ENCODE assay signal across 14 cellular contexts in the genomic region with DNA sequence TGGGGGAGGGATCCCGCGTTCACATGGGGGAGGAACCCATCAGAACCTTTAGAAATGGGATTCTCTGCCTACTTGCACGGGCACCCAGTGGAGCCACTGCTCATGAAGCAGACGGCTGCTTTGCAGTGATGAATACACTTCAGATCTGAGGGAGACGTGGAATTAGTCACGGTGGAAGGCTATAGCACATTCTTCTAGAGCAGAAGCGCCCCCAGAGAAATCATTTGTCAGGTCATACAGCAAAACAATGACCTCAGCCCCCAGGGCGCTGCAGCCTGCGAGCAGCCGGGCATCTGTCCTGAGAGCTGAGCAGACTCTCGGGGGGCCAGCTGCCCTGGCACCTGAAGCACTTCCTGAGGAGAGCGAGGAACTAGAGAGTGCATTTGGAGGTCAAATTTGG. TPM values are rescaled to one million over a fixed set of nuclear protein-coding genes. Genes with fewer than 3 reads are reported as not detected.
A peak's percentile ranks its signal among the peaks of the same experiment; 100 is the strongest.
DNase-seq lines count a peak whose midpoint lies in the region; TF ChIP-seq lines count a peak whose summit lies in the region.
"Had no signal": no experiment of that assay in that cellular context is flagged by ENCODE, and none has a peak within 500 bp of the region (broad histone marks: within the 10 kb centered on the region; RNA-seq: fewer than 3 reads in every experiment).

No MANE protein-coding gene starts in this region.

- TF ChIP-seq CTCF in fibroblast of mammary gland (conservative IDR thresholded peaks at IDR 0.05; ENCODE audit: control insufficient read depth, insufficient read depth, low read depth, low read length) (no peak), osteoblast (IDR thresholded peaks at IDR 0.05; ENCODE audit: extremely low read depth, low read depth, low read length) (no peak)

- no peak overlapping the region for H3K4me2 ChIP-seq in osteoblast (ENCODE audit: insufficient read depth, low read length)
- H3K4me2 ChIP-seq: PC-9 had no signal

- no peaks in the 10 kb centered on the region for H3K36me3 ChIP-seq in osteoblast (ENCODE audit: insufficient read depth, low read length)

- H4K20me1 ChIP-seq in osteoblast (ENCODE audit: insufficient read depth, low read length) = no peaks in the 10 kb centered on the region

- H3K4me1 ChIP-seq in osteoblast (ENCODE audit: insufficient read depth, low read length) = no peaks in the 10 kb centered on the region

- no peak overlapping the region for H3K27ac ChIP-seq in osteoblast (ENCODE audit: low read depth, low read length)
- H3K27ac ChIP-seq: PC-9 had no signal

- H3K4me3 ChIP-seq in fibroblast of mammary gland (ENCODE audit: control insufficient read depth, low read depth, low read length) (no peak overlapping the region), osteoblast (ENCODE audit: insufficient read depth, low read length) (no peak overlapping the region)
- H3K4me3 ChIP-seq: PC-9 had no signal

- peak; percentile 54 for DNase-seq in ELR (ENCODE audit: low read depth)
- DNase-seq in NCI-H69 (lab: John Stamatoyannopoulos, UW) = peak; percentile 15
- peak; percentile 35 for DNase-seq in fibroblast of mammary gland (ENCODE audit: low read depth)
- DNase-seq in osteoblast (ENCODE audit: insufficient read length, low spot score, missing footprints) = peak; percentile 91
- no peak for DNase-seq in dedifferentiated amniotic fluid mesenchymal stem cell (ENCODE audit: extremely low spot score)
- no peak for DNase-seq in SKM-1 (lab: John Stamatoyannopoulos, UW; ENCODE audit: unreplicated experiment)
- no peak for DNase-seq in NCI-H1105 treated with DMSO at 0.1 percent for 48 hours (lab: John Stamatoyannopoulos, UW)
- DNase-seq: activated CD4-positive, CD25-positive, alpha-beta regulatory T cell; activated naive CD4-positive, alpha-beta T cell treated with Interleukin-2 at 50 U/mL for 16 hours; CD4-positive, alpha-beta T cell; GF-D8; NCI-H1092; PC-9; stimulated activated CD4-positive, alpha-beta T cell treated with anti-CD3 and anti-CD28 coated beads, Interleukin-1b, Interleukin-23, amount 100 ng/mL, for 48 hours had no signal

- no peak overlapping the region for H2AFZ ChIP-seq in osteoblast (ENCODE audit: low read length)
- H2AFZ ChIP-seq: PC-9 had no signal

- no peaks in the 10 kb centered on the region for H3K9me3 ChIP-seq in osteoblast (ENCODE audit: low read depth, low read length)

- no peaks in the 10 kb centered on the region for H3K79me2 ChIP-seq in osteoblast (ENCODE audit: insufficient read depth, low read length)

- H3K27me3 ChIP-seq in osteoblast (ENCODE audit: insufficient read depth, low read length) = peaks cover 3% of the 10 kb centered on the region

RNA-seq across cellular contexts. Expression of a gene that starts 12.7 kb away (rescaled TPM):
- under 0.01 TPM in 1 of 2 replicates, not detected in the other for total RNA-seq in osteoblast
- total RNA-seq: PC-9 had no signal

RNA-seq across cellular contexts. Expression of a gene that starts 38.8 kb away (rescaled TPM):
- 0.29 and 0.36 TPM in 2 replicates for total RNA-seq in osteoblast

Comparison
In these comparisons a context has a peak if more than half of its experiments do, and no peak if none do; other contexts are left out.
1. DNase-seq: peak in ELR (single experiment), NCI-H69 (single experiment), fibroblast of mammary gland (single experiment) and osteoblast (single experiment); none in dedifferentiated amniotic fluid mesenchymal stem cell (single experiment), SKM-1 (single experiment) and NCI-H1105 treated with DMSO at 0.1 percent for 48 hours (single experiment).